1 cellular context compared by ENCODE assay signal in genomic region chr22:29336751-29337490, GRCh38.
TF ChIP-seq lines count a peak whose summit lies in the region.

No MANE protein-coding gene starts in this region.

TF ChIP-seq in A549, 52 proteins besides CTCF, POLR2A, EP300 and RAD21 (continued from another document):
- TF ChIP-seq USF2 (IDR thresholded peaks at IDR 0.05) (no peak), RNF2 (IDR thresholded peaks at IDR 0.05; ENCODE audit: borderline replicate concordance, low read depth) (no peak), RARB (CRISPR knock-in tag; IDR thresholded peaks at IDR 0.05) (no peak), FOSB (CRISPR knock-in tag; IDR thresholded peaks at IDR 0.05) (no peak), SMC3 (IDR thresholded peaks at IDR 0.05) (no peak), BCL3 (IDR thresholded peaks at IDR 0.05) (no peak), MAFK (IDR thresholded peaks at IDR 0.05; ENCODE audit: partially characterized antibody) (no peak)
